Comparison of ENCODE assay signal across 28 cellular contexts in the genomic region with DNA sequence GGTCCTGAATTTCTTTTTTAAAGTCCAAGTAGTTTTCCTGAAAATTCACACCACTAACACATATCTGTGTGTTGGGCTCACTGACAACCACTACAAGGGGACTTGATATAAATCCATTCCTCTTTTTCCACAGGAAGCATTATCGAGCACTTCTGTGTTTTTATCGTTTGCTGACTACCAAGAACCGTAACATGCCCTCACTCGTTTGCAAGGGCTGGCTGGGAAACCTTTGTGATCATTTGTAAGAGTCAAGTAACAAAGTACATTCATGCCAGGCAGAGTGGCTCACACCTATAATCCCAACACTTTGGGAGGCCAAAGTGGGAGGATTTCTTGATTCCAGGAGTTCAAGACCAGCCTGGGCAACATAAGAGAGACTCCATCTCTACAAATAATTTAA.
"Had no signal": no experiment of that assay in that cellular context is flagged by ENCODE, and none has a peak within 500 bp of the region (broad histone marks: within the 10 kb centered on the region; RNA-seq: fewer than 3 reads in every experiment).

No MANE protein-coding gene starts in this region.

- FAIRE-seq: astrocyte had no signal

- H3K27me3 Mint-ChIP-seq: activated naive CD8-positive, alpha-beta T cell; brain; T-cell had no signal

- H3K27ac ChIP-seq: cardiac muscle cell, SK-N-MC had no signal

- H3K27ac Mint-ChIP-seq: activated naive CD8-positive, alpha-beta T cell; brain had no signal

- H3K4me3 Mint-ChIP-seq: activated naive CD8-positive, alpha-beta T cell; brain; T-cell; WTC11 had no signal

- H3K9me3 Mint-ChIP-seq: T-cell, WTC11 had no signal

- H3K4me1 Mint-ChIP-seq: brain, WTC11 had no signal

- H3K9ac ChIP-seq: KMS-11 had no signal

- H3K4me3 ChIP-seq: cardiac muscle cell, MG63, SK-N-MC had no signal

- H3K9me3 ChIP-seq: MG63 had no signal

- DNase-seq: activated CD4-positive, alpha-beta T cell treated with anti-CD3 and anti-CD28 coated beads for 48 hours; activated CD4-positive, alpha-beta T cell treated with anti-CD3 and anti-CD28 coated beads, Interleukin-2, amount 50 U/mL, for 4 hours; activated CD4-positive, CD25-positive, alpha-beta regulatory T cell treated with anti-CD3 and anti-CD28 coated beads, Interleukin-2, amount 50 U/mL, for 72 hours; activated CD8-positive, alpha-beta memory T cell treated with anti-CD3 and anti-CD28 coated beads for 24 hours; activated effector memory CD4-positive, alpha-beta T cell treated with Interleukin-2 at 50 U/mL for 16 hours; activated naive CD4-positive, alpha-beta T cell treated with Interleukin-2 at 50 U/mL for 16 hours; activated T-cell treated with anti-CD3 and anti-CD28 coated beads for 4 hours; amygdala; MG63; MV-4-11; NCI-H1092 treated with DMSO at 0.1 percent for 48 hours; NCI-H1417 treated with DMSO at 0.1 percent for 48 hours; NCI-H1694; NCI-H2029; NCI-H2107; NCI-H2171 treated with DMSO at 0.1 percent for 48 hours; NCI-H226; NCI-H526; NCI-H82; T-cell had no signal

- H3K27me3 ChIP-seq: cardiac muscle cell, MG63 had no signal

- ATAC-seq: Right ventricle myocardium inferior, T-cell, WTC11 had no signal
